In genomic region chr14:70426555-70426954, GRCh38 we compare ENCODE assay signal across 8 cellular contexts. TPM values are rescaled to one million over a fixed set of nuclear protein-coding genes. Genes with fewer than 3 reads are reported as not detected.
"Had no signal": no experiment of that assay in that cellular context is flagged by ENCODE, and none has a peak within 500 bp of the region (broad histone marks: within the 10 kb centered on the region; RNA-seq: fewer than 3 reads in every experiment).

No MANE protein-coding gene starts in this region.

RNA-seq across cellular contexts. Expression of gene ADAM21, which starts 25.4 kb away (rescaled TPM):
- total RNA-seq: stomach, suprapubic skin, temporal lobe, transverse colon, upper lobe of right lung, ureter, urinary bladder, vagina had no signal
- polyA plus RNA-seq: stomach had no signal
